ENCODE assay signal across 1 cellular context in genomic region chr19:12610540-12611360, GRCh38.
TF ChIP-seq lines count a peak whose summit lies in the region.

Gene ZNF490 (minus strand): TSS chr19:12610813. CDS start chr19:12610680, 133 bp downstream.
Gene ZNF791 (plus strand): TSS chr19:12610920. CDS start chr19:12611080, 160 bp downstream.

TF ChIP-seq in K562, 482 proteins besides CTCF, POLR2A, EP300 and RAD21 (continued from another document):
- peak in 1 of 2 experiments; percentile 79; a peak in 2 of 4 replicates for TF ChIP-seq RCOR1 (IDR thresholded peaks at IDR 0.05; ENCODE audit: borderline replicate concordance in 1 of 2, low read depth in 2 of 2, low read length in 2 of 2)
- no peak for TF ChIP-seq NFE2L1 (tag; IDR thresholded peaks at IDR 0.05; ENCODE audit: borderline replicate concordance, low read depth)
- TF ChIP-seq TAF15 (IDR thresholded peaks at IDR 0.05; ENCODE audit: low read depth, low read length) = no peak
- TF ChIP-seq ZNF398 (CRISPR knock-in tag; IDR thresholded peaks at IDR 0.05) = no peak
- peak; percentile 94 to 99 (median 97) for TF ChIP-seq ZBTB11 (CRISPR knock-in tag; IDR thresholded peaks at IDR 0.05)
- no peak for TF ChIP-seq ZFP91 (CRISPR knock-in tag; IDR thresholded peaks at IDR 0.05)
- TF ChIP-seq MCM7 (IDR thresholded peaks at IDR 0.05) = no peak
- TF ChIP-seq REST (CRISPR knock-in tag; IDR thresholded peaks at IDR 0.05; ENCODE audit: low read depth) = no peak
- no peak for TF ChIP-seq PREB (CRISPR knock-in tag; IDR thresholded peaks at IDR 0.05)
- TF ChIP-seq ARNT (IDR thresholded peaks at IDR 0.05) = peak in 1 of 2 experiments; percentile 69; a peak in 2 of 4 replicates
- peak; percentile 88; the same call in 1 of the 2 replicates for TF ChIP-seq FOXK1 (CRISPR knock-in tag; IDR thresholded peaks at IDR 0.05; ENCODE audit: borderline replicate concordance)
- peak; percentile 29 for TF ChIP-seq SP2 (IDR thresholded peaks at IDR 0.05; ENCODE audit: extremely low read depth, low read depth, low read length, poor library complexity, severe bottlenecking)
- no peak for TF ChIP-seq GABPB2 (CRISPR knock-in tag; conservative IDR thresholded peaks at IDR 0.05)
- TF ChIP-seq NBN (IDR thresholded peaks at IDR 0.05; ENCODE audit: low read depth) = 0 out of 2 replicates have a peak, but pooled peaks have one; percentile 22
- no peak for TF ChIP-seq CHD1 (IDR thresholded peaks at IDR 0.05; ENCODE audit: low read length)
- no peak for TF ChIP-seq SRSF1 (IDR thresholded peaks at IDR 0.05; ENCODE audit: low read depth, low read length)
- TF ChIP-seq MEF2A (IDR thresholded peaks at IDR 0.05; ENCODE audit: control insufficient read depth, low read depth, low read length) = no peak
- TF ChIP-seq HNRNPLL (IDR thresholded peaks at IDR 0.05; ENCODE audit: low read depth, low read length, poor library complexity, severe bottlenecking) = peak; percentile 85
- TF ChIP-seq ZBTB33 (CRISPR knock-in tag; IDR thresholded peaks at IDR 0.05) = peak; percentile 60
- TF ChIP-seq GMEB1 (CRISPR knock-in tag; IDR thresholded peaks at IDR 0.05) = peak; percentile 97
- no peak for TF ChIP-seq CHD4 (IDR thresholded peaks at IDR 0.05; ENCODE audit: insufficient read depth, insufficient replicate concordance, low read depth, low read length, poor library complexity, severe bottlenecking)
- TF ChIP-seq PRPF4 (IDR thresholded peaks at IDR 0.05; ENCODE audit: insufficient read depth, low read depth, low read length, poor library complexity, severe bottlenecking) = no peak
- TF ChIP-seq TCF3 (CRISPR knock-in tag; IDR thresholded peaks at IDR 0.05) = no peak
- TF ChIP-seq ZC3H8 (IDR thresholded peaks at IDR 0.05) = no peak
- TF ChIP-seq POLR2H (tag; IDR thresholded peaks at IDR 0.05; ENCODE audit: low read depth) = peak; percentile 59
- TF ChIP-seq ZNF699 (CRISPR knock-in tag; IDR thresholded peaks at IDR 0.05; ENCODE audit: insufficient replicate concordance) = no peak
- TF ChIP-seq GTF2A2 (tag; IDR thresholded peaks at IDR 0.05) = 0 out of 2 replicates have a peak, but pooled peaks have one; percentile 39
- TF ChIP-seq TSC22D4 (tag; IDR thresholded peaks at IDR 0.05) = no peak
- no peak for TF ChIP-seq CTCFL (IDR thresholded peaks at IDR 0.05; ENCODE audit: borderline replicate concordance, insufficient read depth, low read depth, low read length, poor library complexity, severe bottlenecking)
- peak; percentile 42; the same call in 1 of the 2 replicates for TF ChIP-seq E2F5 (CRISPR knock-in tag; IDR thresholded peaks at IDR 0.05)
- TF ChIP-seq AFF4 (CRISPR knock-in tag; IDR thresholded peaks at IDR 0.05) = no peak
TF ChIP-seq in K562: peak in this region for 138.
